20 cellular contexts compared by ENCODE assay signal in genomic region chr3:177517906-177518305, GRCh38.
"Had no signal": no experiment of that assay in that cellular context is flagged by ENCODE, and none has a peak within 500 bp of the region (broad histone marks: within the 10 kb centered on the region; RNA-seq: fewer than 3 reads in every experiment).

No MANE protein-coding gene starts in this region.

- H3K4me3 ChIP-seq: esophagus muscularis mucosa, gastrocnemius medialis, spleen, testis, uterus had no signal

- H3K27me3 ChIP-seq: esophagus muscularis mucosa, gastrocnemius medialis, spleen, testis, uterus had no signal

- H3K27me3 Mint-ChIP-seq: naive B cell; stimulated activated naive CD8-positive, alpha-beta T cell treated with anti-CD3 and anti-CD28 coated beads, Interleukin-15, amount 100 ng/mL, for 72 hours; type B pancreatic cell had no signal

- DNase-seq: effector memory CD4-positive, alpha-beta T cell; gastrocnemius medialis; islet precursor cell; midbrain; naive B cell; posterior cingulate gyrus; spleen; stimulated activated CD4-positive, alpha-beta T cell treated with anti-CD3 and anti-CD28 coated beads, Interleukin-15, amount 100 ng/mL, for 24 hours; stimulated activated CD4-positive, alpha-beta T cell treated with anti-CD3 and anti-CD28 coated beads, Interleukin-1b, Interleukin-23, amount 100 ng/mL, for 48 hours; stimulated activated CD4-positive, alpha-beta T cell treated with anti-CD3 and anti-CD28 coated beads, Interleukin-4, amount 100 ng/mL, for 24 hours; stimulated activated naive B cell treated with anti-CD40 and anti-IgM and Interleukin-4, amounts not matched to agents 10 μg/mL and 1 μg/mL and 100 μg/mL, for 72 hours; stimulated activated naive CD8-positive, alpha-beta T cell treated with anti-CD3 and anti-CD28 coated beads, Interleukin-15, amount 100 ng/mL, for 72 hours; testis; uterus had no signal

- FAIRE-seq: endometrium had no signal

- H3K4me3 Mint-ChIP-seq: naive B cell; nephron; stimulated activated naive B cell treated with anti-CD40 and anti-IgM and Interleukin-4, amounts not matched to agents 10 μg/mL and 1 μg/mL and 100 μg/mL, for 72 hours; stimulated activated naive CD8-positive, alpha-beta T cell treated with anti-CD3 and anti-CD28 coated beads, Interleukin-15, amount 100 ng/mL, for 72 hours; type B pancreatic cell had no signal

- H3K36me3 ChIP-seq: esophagus muscularis mucosa, gastrocnemius medialis, spleen, uterus had no signal

- H3K4me1 ChIP-seq: uterus had no signal

- H3K4me1 Mint-ChIP-seq: naive B cell had no signal

- H3K9me3 Mint-ChIP-seq: naive B cell; stimulated activated naive B cell treated with anti-CD40 and anti-IgM and Interleukin-4, amounts not matched to agents 10 μg/mL and 1 μg/mL and 100 μg/mL, for 72 hours had no signal

- H3K27ac Mint-ChIP-seq: stimulated activated naive B cell treated with anti-CD40 and anti-IgM and Interleukin-4, amounts not matched to agents 10 μg/mL and 1 μg/mL and 100 μg/mL, for 72 hours; type B pancreatic cell had no signal

- H3K36me3 Mint-ChIP-seq: naive B cell; stimulated activated naive B cell treated with anti-CD40 and anti-IgM and Interleukin-4, amounts not matched to agents 10 μg/mL and 1 μg/mL and 100 μg/mL, for 72 hours had no signal

- H3K27ac ChIP-seq: gastrocnemius medialis, testis had no signal

- H3K9me3 ChIP-seq: esophagus muscularis mucosa, gastrocnemius medialis, spleen, testis, uterus had no signal

- ATAC-seq: gastrocnemius medialis; left lobe of liver; sciatic nerve; stimulated activated naive B cell treated with anti-CD40 and anti-IgM and Interleukin-4, amounts not matched to agents 10 μg/mL and 1 μg/mL and 100 μg/mL, for 72 hours; stimulated activated naive CD8-positive, alpha-beta T cell treated with anti-CD3 and anti-CD28 coated beads, Interleukin-15, amount 100 ng/mL, for 72 hours had no signal
